In genomic region chr1:65269612-65270011, GRCh38 we compare ENCODE assay signal across 22 cellular contexts. TPM values are rescaled to one million over a fixed set of nuclear protein-coding genes. Genes with fewer than 3 reads are reported as not detected.
A peak's percentile ranks its signal among the peaks of the same experiment; 100 is the strongest.
DNase-seq lines count a peak whose midpoint lies in the region; ATAC-seq, FAIRE-seq and TF ChIP-seq lines count a peak whose summit lies in the region.
"Had no signal": no experiment of that assay in that cellular context is flagged by ENCODE, and none has a peak within 500 bp of the region (broad histone marks: within the 10 kb centered on the region; RNA-seq: fewer than 3 reads in every experiment).

No MANE protein-coding gene starts in this region.

- DNase-seq in H54 (ENCODE audit: insufficient read length, low spot score) (no peak), OCI-M1 (lab: John Stamatoyannopoulos, UW) (peak; percentile 44), osteocyte (ENCODE audit: extremely low spot score, unreplicated experiment) (no peak)
- DNase-seq in stimulated activated naive CD8-positive, alpha-beta T cell treated with anti-CD3 and anti-CD28 coated beads, Interleukin-15, amount 100 ng/mL, for 72 hours: no peak
- DNase-seq: ACHN; BE2C; C1 segment of cervical spinal cord; Caco-2; CD4-positive, CD25-positive, alpha-beta regulatory T cell; CD8-positive, alpha-beta memory T cell; HFFc6; KG1 had no signal

- no peaks in the 10 kb centered on the region for H3K9me3 Mint-ChIP-seq in osteocyte (ENCODE audit: unreplicated experiment)
- H3K9me3 Mint-ChIP-seq in stimulated activated naive CD8-positive, alpha-beta T cell treated with anti-CD3 and anti-CD28 coated beads, Interleukin-15, amount 100 ng/mL, for 72 hours: no peaks in the 10 kb centered on the region
- H3K9me3 Mint-ChIP-seq: CD4-positive, CD25-positive, alpha-beta regulatory T cell; CD8-positive, alpha-beta memory T cell; HFFc6; IgD-negative memory B cell had no signal

- CTCF ChIA-PET in HEK293 (lab: Yijun Ruan, JAX): interaction anchor here (0.6 to 0.9 kb wide), 4 partner anchors 33 to 773 kb away, joined by 3 to 5 read pairs (median 4); no protein-coding TSS in a partner anchor

- no peaks in the 10 kb centered on the region for H3K36me3 Mint-ChIP-seq in osteocyte (ENCODE audit: unreplicated experiment)
- H3K36me3 Mint-ChIP-seq: CD4-positive, CD25-positive, alpha-beta regulatory T cell; CD8-positive, alpha-beta memory T cell; IgD-negative memory B cell had no signal

- peaks cover 57% of the 10 kb centered on the region for H3K4me1 Mint-ChIP-seq in osteocyte (ENCODE audit: unreplicated experiment)
- H3K4me1 Mint-ChIP-seq in stimulated activated naive CD8-positive, alpha-beta T cell treated with anti-CD3 and anti-CD28 coated beads, Interleukin-15, amount 100 ng/mL, for 72 hours: peaks cover 26% of the 10 kb centered on the region

- peaks cover 5% of the 10 kb centered on the region; the same call in 1 of the 2 replicates for H3K4me1 ChIP-seq in HEK293 (ENCODE audit: control insufficient read depth, insufficient read depth, low read length)
- H3K4me1 ChIP-seq: BE2C, Caco-2, HAP-1 had no signal

- no peaks in the 10 kb centered on the region for H3K36me3 ChIP-seq in HEK293 (ENCODE audit: control insufficient read depth in 2 of 2, insufficient read depth in 1 of 2, low read length in 2 of 2)
- H3K36me3 ChIP-seq: BE2C, HAP-1 had no signal

- H3K4me3 ChIP-seq in HEK293 (ENCODE audit: low read depth, low read length): no peak overlapping the region
- H3K4me3 ChIP-seq: HAP-1 had no signal

- H3K4me3 Mint-ChIP-seq in osteocyte (ENCODE audit: unreplicated experiment): no peak overlapping the region
- H3K4me3 Mint-ChIP-seq in stimulated activated naive CD8-positive, alpha-beta T cell treated with anti-CD3 and anti-CD28 coated beads, Interleukin-15, amount 100 ng/mL, for 72 hours: no peak overlapping the region
- H3K4me3 Mint-ChIP-seq: CD4-positive, CD25-positive, alpha-beta regulatory T cell; HFFc6; IgD-negative memory B cell had no signal

- peak; percentile 58 for FAIRE-seq in H54 (lab: Jason Lieb, UNC)
- FAIRE-seq: D721Med, GM12891, GM18507, H1, HepG2 had no signal

- no peak for TF ChIP-seq POLR2A in H54 (IDR thresholded peaks at IDR 0.05; ENCODE audit: low read depth, low read length)

- H3K27me3 Mint-ChIP-seq in osteocyte (ENCODE audit: unreplicated experiment): no peaks in the 10 kb centered on the region
- H3K27me3 Mint-ChIP-seq in stimulated activated naive CD8-positive, alpha-beta T cell treated with anti-CD3 and anti-CD28 coated beads, Interleukin-15, amount 100 ng/mL, for 72 hours: peaks cover 28% of the 10 kb centered on the region

- TF ChIP-seq CTCF in HEK293 (tag by site-specific recombination; IDR thresholded peaks at IDR 0.05) (no peak), osteocyte (IDR thresholded peaks at IDR 0.05) (no peak)

- no peak overlapping the region for H3K27ac ChIP-seq in HEK293 (ENCODE audit: extremely low read depth, low read depth, low read length)

- ATAC-seq in HG03378 (IDR thresholded peaks at IDR 0.05; ENCODE audit: unreplicated experiment): no peak
- no peak for ATAC-seq in stimulated activated naive CD8-positive, alpha-beta T cell treated with anti-CD3 and anti-CD28 coated beads, Interleukin-15, amount 100 ng/mL, for 72 hours
- no peak for ATAC-seq in GM21619 (IDR thresholded peaks at IDR 0.05; ENCODE audit: unreplicated experiment)
- ATAC-seq: HepG2 had no signal

- H3K27ac Mint-ChIP-seq in osteocyte (ENCODE audit: unreplicated experiment): peak overlapping the region; percentile 62
- H3K27ac Mint-ChIP-seq in stimulated activated naive CD8-positive, alpha-beta T cell treated with anti-CD3 and anti-CD28 coated beads, Interleukin-15, amount 100 ng/mL, for 72 hours: no peak overlapping the region
- H3K27ac Mint-ChIP-seq: CD4-positive, CD25-positive, alpha-beta regulatory T cell; CD8-positive, alpha-beta memory T cell; HFFc6; IgD-negative memory B cell had no signal

- POLR2A ChIA-PET in HEK293 (lab: Yijun Ruan, JAX): no interaction called here

- H3K9me3 ChIP-seq in HEK293 (ENCODE audit: control insufficient read depth, insufficient read depth, low read depth, low read length): no peaks in the 10 kb centered on the region
- H3K9me3 ChIP-seq: BE2C, Caco-2, HAP-1 had no signal

TF ChIP-seq in HEK293, 187 proteins besides CTCF, POLR2A, EP300 and RAD21:
- TF ChIP-seq PRDM10 (tag by site-specific recombination; IDR thresholded peaks at IDR 0.05): peak; percentile 77
- TF ChIP-seq ZFP3 (tag by site-specific recombination; IDR thresholded peaks at IDR 0.05; ENCODE audit: low read depth): no peak

RNA-seq across cellular contexts. Expression of gene DNAJC6, which starts 39.7 kb away (rescaled TPM):
- total RNA-seq in osteocyte: 50.8 and 53.8 TPM in 2 replicates
